1 cellular context compared by ENCODE assay signal in the genomic region with DNA sequence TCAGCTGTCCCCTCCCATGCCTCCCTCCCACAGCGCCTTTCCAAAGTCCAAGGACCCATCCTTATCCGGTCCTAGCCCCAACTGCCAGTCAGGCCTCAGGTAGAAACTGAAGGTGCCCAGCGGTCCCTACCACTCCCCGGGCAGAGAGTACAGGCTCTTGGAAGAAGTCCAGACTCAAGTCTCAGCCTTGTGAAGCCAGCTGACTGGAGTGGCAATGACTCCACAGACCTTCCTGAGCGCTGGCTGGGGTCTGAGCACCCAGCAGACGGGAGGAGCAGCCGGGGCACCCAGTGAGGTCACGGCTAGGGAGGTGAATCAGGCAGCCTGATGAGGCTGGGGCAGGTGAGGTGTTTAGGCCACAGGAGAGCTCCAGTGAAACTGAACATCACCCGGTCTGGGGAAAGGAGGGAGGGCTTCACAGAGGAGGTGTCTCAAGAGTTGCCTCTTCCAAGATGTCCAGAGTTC.
TF ChIP-seq lines count a peak whose summit lies in the region.

No MANE protein-coding gene starts in this region.

TF ChIP-seq in H1, 55 proteins besides CTCF, POLR2A, EP300 and RAD21:
- no peak for TF ChIP-seq SIX5 (IDR thresholded peaks at IDR 0.05; ENCODE audit: low read depth, low read length)
- no peak for TF ChIP-seq MAFK (IDR thresholded peaks at IDR 0.05; ENCODE audit: low read depth, low read length)
- TF ChIP-seq GTF2F1 (IDR thresholded peaks at IDR 0.05; ENCODE audit: borderline replicate concordance, low read depth, low read length), result no peak
- no peak for TF ChIP-seq POLR2AphosphoS5 (IDR thresholded peaks at IDR 0.05; ENCODE audit: low read depth, low read length)
- no peak for TF ChIP-seq TAF7 (optimal IDR thresholded peaks at IDR 0.05; ENCODE audit: borderline replicate concordance, low read depth, low read length)
- TF ChIP-seq KDM4A (IDR thresholded peaks at IDR 0.05; ENCODE audit: low read depth, low read length, severe bottlenecking), result no peak
- TF ChIP-seq ASH2L (IDR thresholded peaks at IDR 0.05; ENCODE audit: low read length), result no peak
- no peak for TF ChIP-seq JUN (IDR thresholded peaks at IDR 0.05; ENCODE audit: low read depth, low read length)
- no peak for TF ChIP-seq BRCA1 (IDR thresholded peaks at IDR 0.05; ENCODE audit: low read depth, low read length)
- TF ChIP-seq SRF (IDR thresholded peaks at IDR 0.05; ENCODE audit: low read depth, low read length), result no peak
- TF ChIP-seq SIRT6 (IDR thresholded peaks at IDR 0.05; ENCODE audit: low read length), result no peak
- TF ChIP-seq TEAD4 (IDR thresholded peaks at IDR 0.05; ENCODE audit: low read depth, low read length), result no peak
